In the genomic region with DNA sequence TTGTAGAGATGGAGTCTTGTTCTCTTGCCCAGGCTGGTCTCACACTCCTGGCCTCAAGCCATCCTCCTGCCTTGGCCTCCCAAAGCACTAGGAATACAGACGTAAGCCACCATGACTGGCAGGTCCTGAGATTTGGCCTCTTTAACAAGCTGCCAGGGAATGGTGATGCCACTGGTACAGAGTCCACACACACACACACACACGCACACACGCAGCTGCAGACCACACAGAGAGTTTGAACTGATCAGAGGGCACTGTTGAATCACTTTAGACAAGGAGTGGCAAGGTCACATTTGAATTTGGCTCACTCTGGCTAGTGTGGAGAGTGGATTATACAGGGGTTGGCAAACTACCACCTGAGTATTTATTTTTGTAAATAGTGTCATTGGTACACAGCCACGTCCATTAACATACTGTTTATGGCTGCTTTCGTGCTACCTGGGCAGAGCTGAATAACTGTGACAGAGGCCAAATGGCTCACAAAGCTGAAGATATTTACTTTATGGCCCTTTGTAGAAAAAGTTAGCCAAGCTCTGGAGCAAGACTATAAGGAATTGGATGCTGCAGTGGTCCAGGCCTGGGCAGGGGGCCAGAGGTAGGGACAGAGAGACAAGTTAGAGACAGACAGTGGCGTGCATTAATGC, we compare ENCODE assay signal across 1 cellular context.
TF ChIP-seq lines count a peak whose summit lies in the region.

No MANE protein-coding gene starts in this region.

TF ChIP-seq in HepG2, 621 proteins besides CTCF, POLR2A, EP300 and RAD21 (continued from another document and continues in another):
- no peak for TF ChIP-seq ZNF709 (CRISPR knock-in tag; IDR thresholded peaks at IDR 0.05)
- TF ChIP-seq PHF8 (CRISPR knock-in tag; IDR thresholded peaks at IDR 0.05): no peak
- TF ChIP-seq, protein P1, sequence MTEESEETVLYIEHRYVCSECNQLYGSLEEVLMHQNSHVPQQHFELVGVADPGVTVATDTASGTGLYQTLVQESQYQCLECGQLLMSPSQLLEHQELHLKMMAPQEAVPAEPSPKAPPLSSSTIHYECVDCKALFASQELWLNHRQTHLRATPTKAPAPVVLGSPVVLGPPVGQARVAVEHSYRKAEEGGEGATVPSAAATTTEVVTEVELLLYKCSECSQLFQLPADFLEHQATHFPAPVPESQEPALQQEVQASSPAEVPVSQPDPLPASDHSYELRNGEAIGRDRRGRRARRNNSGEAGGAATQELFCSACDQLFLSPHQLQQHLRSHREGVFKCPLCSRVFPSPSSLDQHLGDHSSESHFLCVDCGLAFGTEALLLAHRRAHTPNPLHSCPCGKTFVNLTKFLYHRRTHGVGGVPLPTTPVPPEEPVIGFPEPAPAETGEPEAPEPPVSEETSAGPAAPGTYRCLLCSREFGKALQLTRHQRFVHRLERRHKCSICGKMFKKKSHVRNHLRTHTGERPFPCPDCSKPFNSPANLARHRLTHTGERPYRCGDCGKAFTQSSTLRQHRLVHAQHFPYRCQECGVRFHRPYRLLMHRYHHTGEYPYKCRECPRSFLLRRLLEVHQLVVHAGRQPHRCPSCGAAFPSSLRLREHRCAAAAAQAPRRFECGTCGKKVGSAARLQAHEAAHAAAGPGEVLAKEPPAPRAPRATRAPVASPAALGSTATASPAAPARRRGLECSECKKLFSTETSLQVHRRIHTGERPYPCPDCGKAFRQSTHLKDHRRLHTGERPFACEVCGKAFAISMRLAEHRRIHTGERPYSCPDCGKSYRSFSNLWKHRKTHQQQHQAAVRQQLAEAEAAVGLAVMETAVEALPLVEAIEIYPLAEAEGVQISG (CRISPR knock-in tag; IDR thresholded peaks at IDR 0.05): 0 out of 2 replicates have a peak, but pooled peaks have one; percentile 16
- TF ChIP-seq, protein P2, sequence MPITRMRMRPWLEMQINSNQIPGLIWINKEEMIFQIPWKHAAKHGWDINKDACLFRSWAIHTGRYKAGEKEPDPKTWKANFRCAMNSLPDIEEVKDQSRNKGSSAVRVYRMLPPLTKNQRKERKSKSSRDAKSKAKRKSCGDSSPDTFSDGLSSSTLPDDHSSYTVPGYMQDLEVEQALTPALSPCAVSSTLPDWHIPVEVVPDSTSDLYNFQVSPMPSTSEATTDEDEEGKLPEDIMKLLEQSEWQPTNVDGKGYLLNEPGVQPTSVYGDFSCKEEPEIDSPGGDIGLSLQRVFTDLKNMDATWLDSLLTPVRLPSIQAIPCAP (CRISPR knock-in tag; IDR thresholded peaks at IDR 0.05; ENCODE audit: low read depth): no peak
- TF ChIP-seq U2AF2 (IDR thresholded peaks at IDR 0.05; ENCODE audit: low read depth, low read length): no peak
- no peak for TF ChIP-seq ZFP36L1 (CRISPR knock-in tag; IDR thresholded peaks at IDR 0.05)
- TF ChIP-seq AGO2 (optimal IDR thresholded peaks at IDR 0.05; ENCODE audit: low read depth, low read length): no peak
- TF ChIP-seq ZC3H4 (CRISPR knock-in tag; IDR thresholded peaks at IDR 0.05; ENCODE audit: borderline replicate concordance): no peak
- TF ChIP-seq HOXA7 (CRISPR knock-in tag; IDR thresholded peaks at IDR 0.05): peak; percentile 74; the same call in 1 of the 2 replicates
- TF ChIP-seq, protein P3, sequence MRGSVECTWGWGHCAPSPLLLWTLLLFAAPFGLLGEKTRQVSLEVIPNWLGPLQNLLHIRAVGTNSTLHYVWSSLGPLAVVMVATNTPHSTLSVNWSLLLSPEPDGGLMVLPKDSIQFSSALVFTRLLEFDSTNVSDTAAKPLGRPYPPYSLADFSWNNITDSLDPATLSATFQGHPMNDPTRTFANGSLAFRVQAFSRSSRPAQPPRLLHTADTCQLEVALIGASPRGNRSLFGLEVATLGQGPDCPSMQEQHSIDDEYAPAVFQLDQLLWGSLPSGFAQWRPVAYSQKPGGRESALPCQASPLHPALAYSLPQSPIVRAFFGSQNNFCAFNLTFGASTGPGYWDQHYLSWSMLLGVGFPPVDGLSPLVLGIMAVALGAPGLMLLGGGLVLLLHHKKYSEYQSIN (CRISPR knock-in tag; IDR thresholded peaks at IDR 0.05; ENCODE audit: borderline replicate concordance): no peak
- TF ChIP-seq ZNF446 (CRISPR knock-in tag; IDR thresholded peaks at IDR 0.05): no peak
- TF ChIP-seq, protein P4, sequence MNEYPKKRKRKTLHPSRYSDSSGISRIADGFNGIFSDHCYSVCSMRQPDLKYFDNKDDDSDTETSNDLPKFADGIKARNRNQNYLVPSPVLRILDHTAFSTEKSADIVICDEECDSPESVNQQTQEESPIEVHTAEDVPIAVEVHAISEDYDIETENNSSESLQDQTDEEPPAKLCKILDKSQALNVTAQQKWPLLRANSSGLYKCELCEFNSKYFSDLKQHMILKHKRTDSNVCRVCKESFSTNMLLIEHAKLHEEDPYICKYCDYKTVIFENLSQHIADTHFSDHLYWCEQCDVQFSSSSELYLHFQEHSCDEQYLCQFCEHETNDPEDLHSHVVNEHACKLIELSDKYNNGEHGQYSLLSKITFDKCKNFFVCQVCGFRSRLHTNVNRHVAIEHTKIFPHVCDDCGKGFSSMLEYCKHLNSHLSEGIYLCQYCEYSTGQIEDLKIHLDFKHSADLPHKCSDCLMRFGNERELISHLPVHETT (CRISPR knock-in tag; conservative IDR thresholded peaks at IDR 0.05): no peak
- no peak for TF ChIP-seq TMF1 (CRISPR knock-in tag; IDR thresholded peaks at IDR 0.05; ENCODE audit: low read depth)
- TF ChIP-seq ZNF343 (CRISPR knock-in tag; IDR thresholded peaks at IDR 0.05): no peak
- TF ChIP-seq ZNF724P (CRISPR knock-in tag; IDR thresholded peaks at IDR 0.05; ENCODE audit: borderline replicate concordance): no peak
- peak; percentile 62; the same call in 1 of the 2 replicates for TF ChIP-seq ZNF547 (CRISPR knock-in tag; IDR thresholded peaks at IDR 0.05)
- TF ChIP-seq HOXD1 (CRISPR knock-in tag; IDR thresholded peaks at IDR 0.05): no peak
- no peak for TF ChIP-seq REXO4 (CRISPR knock-in tag; IDR thresholded peaks at IDR 0.05; ENCODE audit: borderline replicate concordance)
- TF ChIP-seq, protein P5, sequence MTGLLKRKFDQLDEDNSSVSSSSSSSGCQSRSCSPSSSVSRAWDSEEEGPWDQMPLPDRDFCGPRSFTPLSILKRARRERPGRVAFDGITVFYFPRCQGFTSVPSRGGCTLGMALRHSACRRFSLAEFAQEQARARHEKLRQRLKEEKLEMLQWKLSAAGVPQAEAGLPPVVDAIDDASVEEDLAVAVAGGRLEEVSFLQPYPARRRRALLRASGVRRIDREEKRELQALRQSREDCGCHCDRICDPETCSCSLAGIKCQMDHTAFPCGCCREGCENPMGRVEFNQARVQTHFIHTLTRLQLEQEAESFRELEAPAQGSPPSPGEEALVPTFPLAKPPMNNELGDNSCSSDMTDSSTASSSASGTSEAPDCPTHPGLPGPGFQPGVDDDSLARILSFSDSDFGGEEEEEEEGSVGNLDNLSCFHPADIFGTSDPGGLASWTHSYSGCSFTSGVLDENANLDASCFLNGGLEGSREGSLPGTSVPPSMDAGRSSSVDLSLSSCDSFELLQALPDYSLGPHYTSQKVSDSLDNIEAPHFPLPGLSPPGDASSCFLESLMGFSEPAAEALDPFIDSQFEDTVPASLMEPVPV (CRISPR knock-in tag; IDR thresholded peaks at IDR 0.05): no peak
- 0 out of 2 replicates have a peak, but pooled peaks have one; percentile 44 for TF ChIP-seq ZNF605 (CRISPR knock-in tag; IDR thresholded peaks at IDR 0.05)
- TF ChIP-seq, protein P6, sequence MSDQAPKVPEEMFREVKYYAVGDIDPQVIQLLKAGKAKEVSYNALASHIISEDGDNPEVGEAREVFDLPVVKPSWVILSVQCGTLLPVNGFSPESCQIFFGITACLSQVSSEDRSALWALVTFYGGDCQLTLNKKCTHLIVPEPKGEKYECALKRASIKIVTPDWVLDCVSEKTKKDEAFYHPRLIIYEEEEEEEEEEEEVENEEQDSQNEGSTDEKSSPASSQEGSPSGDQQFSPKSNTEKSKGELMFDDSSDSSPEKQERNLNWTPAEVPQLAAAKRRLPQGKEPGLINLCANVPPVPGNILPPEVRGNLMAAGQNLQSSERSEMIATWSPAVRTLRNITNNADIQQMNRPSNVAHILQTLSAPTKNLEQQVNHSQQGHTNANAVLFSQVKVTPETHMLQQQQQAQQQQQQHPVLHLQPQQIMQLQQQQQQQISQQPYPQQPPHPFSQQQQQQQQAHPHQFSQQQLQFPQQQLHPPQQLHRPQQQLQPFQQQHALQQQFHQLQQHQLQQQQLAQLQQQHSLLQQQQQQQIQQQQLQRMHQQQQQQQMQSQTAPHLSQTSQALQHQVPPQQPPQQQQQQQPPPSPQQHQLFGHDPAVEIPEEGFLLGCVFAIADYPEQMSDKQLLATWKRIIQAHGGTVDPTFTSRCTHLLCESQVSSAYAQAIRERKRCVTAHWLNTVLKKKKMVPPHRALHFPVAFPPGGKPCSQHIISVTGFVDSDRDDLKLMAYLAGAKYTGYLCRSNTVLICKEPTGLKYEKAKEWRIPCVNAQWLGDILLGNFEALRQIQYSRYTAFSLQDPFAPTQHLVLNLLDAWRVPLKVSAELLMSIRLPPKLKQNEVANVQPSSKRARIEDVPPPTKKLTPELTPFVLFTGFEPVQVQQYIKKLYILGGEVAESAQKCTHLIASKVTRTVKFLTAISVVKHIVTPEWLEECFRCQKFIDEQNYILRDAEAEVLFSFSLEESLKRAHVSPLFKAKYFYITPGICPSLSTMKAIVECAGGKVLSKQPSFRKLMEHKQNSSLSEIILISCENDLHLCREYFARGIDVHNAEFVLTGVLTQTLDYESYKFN (CRISPR knock-in tag; conservative IDR thresholded peaks at IDR 0.05): peak; percentile 79
- no peak for TF ChIP-seq HNRNPUL1 (IDR thresholded peaks at IDR 0.05; ENCODE audit: low read depth, low read length)
- no peak for TF ChIP-seq ZNF577 (CRISPR knock-in tag; IDR thresholded peaks at IDR 0.05; ENCODE audit: borderline replicate concordance, low read depth)
- no peak for TF ChIP-seq ZNF672 (CRISPR knock-in tag; IDR thresholded peaks at IDR 0.05)
- TF ChIP-seq RFXAP (CRISPR knock-in tag; IDR thresholded peaks at IDR 0.05; ENCODE audit: borderline replicate concordance): no peak
- TF ChIP-seq ZNF10 (CRISPR knock-in tag; IDR thresholded peaks at IDR 0.05; ENCODE audit: borderline replicate concordance, low read depth): no peak
- no peak for TF ChIP-seq ZFYVE20 (CRISPR knock-in tag; IDR thresholded peaks at IDR 0.05; ENCODE audit: borderline replicate concordance, low read depth)
- no peak for TF ChIP-seq ZNF264 (CRISPR knock-in tag; IDR thresholded peaks at IDR 0.05)
- no peak for TF ChIP-seq TAF15 (IDR thresholded peaks at IDR 0.05; ENCODE audit: low read depth, low read length, poor library complexity, severe bottlenecking)
- no peak for TF ChIP-seq KDM2A (CRISPR knock-in tag; IDR thresholded peaks at IDR 0.05; ENCODE audit: borderline replicate concordance, low read depth)
- TF ChIP-seq DR1 (CRISPR knock-in tag; IDR thresholded peaks at IDR 0.05): no peak
- no peak for TF ChIP-seq PLRG1 (conservative IDR thresholded peaks at IDR 0.05)
- TF ChIP-seq MEIS1 (CRISPR knock-in tag; IDR thresholded peaks at IDR 0.05; ENCODE audit: borderline replicate concordance): no peak
- TF ChIP-seq, protein P7, sequence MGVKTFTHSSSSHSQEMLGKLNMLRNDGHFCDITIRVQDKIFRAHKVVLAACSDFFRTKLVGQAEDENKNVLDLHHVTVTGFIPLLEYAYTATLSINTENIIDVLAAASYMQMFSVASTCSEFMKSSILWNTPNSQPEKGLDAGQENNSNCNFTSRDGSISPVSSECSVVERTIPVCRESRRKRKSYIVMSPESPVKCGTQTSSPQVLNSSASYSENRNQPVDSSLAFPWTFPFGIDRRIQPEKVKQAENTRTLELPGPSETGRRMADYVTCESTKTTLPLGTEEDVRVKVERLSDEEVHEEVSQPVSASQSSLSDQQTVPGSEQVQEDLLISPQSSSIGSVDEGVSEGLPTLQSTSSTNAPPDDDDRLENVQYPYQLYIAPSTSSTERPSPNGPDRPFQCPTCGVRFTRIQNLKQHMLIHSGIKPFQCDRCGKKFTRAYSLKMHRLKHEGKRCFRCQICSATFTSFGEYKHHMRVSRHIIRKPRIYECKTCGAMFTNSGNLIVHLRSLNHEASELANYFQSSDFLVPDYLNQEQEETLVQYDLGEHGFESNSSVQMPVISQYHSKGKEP (CRISPR knock-in tag; IDR thresholded peaks at IDR 0.05): no peak
- no peak for TF ChIP-seq ISL2 (CRISPR knock-in tag; IDR thresholded peaks at IDR 0.05)
- TF ChIP-seq TSC22D2 (CRISPR knock-in tag; IDR thresholded peaks at IDR 0.05; ENCODE audit: borderline replicate concordance): no peak
- TF ChIP-seq ZKSCAN8 (CRISPR knock-in tag; IDR thresholded peaks at IDR 0.05; ENCODE audit: borderline replicate concordance): no peak
- no peak for TF ChIP-seq MAZ (IDR thresholded peaks at IDR 0.05; ENCODE audit: borderline replicate concordance, low read depth, low read length)
- TF ChIP-seq MAZ (CRISPR knock-in tag; IDR thresholded peaks at IDR 0.05; ENCODE audit: low read depth): no peak
- TF ChIP-seq, protein P8, sequence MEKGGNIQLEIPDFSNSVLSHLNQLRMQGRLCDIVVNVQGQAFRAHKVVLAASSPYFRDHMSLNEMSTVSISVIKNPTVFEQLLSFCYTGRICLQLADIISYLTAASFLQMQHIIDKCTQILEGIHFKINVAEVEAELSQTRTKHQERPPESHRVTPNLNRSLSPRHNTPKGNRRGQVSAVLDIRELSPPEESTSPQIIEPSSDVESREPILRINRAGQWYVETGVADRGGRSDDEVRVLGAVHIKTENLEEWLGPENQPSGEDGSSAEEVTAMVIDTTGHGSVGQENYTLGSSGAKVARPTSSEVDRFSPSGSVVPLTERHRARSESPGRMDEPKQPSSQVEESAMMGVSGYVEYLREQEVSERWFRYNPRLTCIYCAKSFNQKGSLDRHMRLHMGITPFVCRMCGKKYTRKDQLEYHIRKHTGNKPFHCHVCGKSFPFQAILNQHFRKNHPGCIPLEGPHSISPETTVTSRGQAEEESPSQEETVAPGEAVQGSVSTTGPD (CRISPR knock-in tag; IDR thresholded peaks at IDR 0.05): peak; percentile 98
- TF ChIP-seq TGIF2 (CRISPR knock-in tag; IDR thresholded peaks at IDR 0.05): 0 out of 2 replicates have a peak, but pooled peaks have one; percentile 28
- TF ChIP-seq ZSCAN31 (CRISPR knock-in tag; IDR thresholded peaks at IDR 0.05; ENCODE audit: low read depth): peak; percentile 51; the same call in 1 of the 2 replicates
- no peak for TF ChIP-seq ARHGAP35 (CRISPR knock-in tag; IDR thresholded peaks at IDR 0.05; ENCODE audit: borderline replicate concordance)
- no peak for TF ChIP-seq TOE1 (CRISPR knock-in tag; IDR thresholded peaks at IDR 0.05)
- TF ChIP-seq DNMT1 (CRISPR knock-in tag; IDR thresholded peaks at IDR 0.05): no peak
- TF ChIP-seq, protein P9, sequence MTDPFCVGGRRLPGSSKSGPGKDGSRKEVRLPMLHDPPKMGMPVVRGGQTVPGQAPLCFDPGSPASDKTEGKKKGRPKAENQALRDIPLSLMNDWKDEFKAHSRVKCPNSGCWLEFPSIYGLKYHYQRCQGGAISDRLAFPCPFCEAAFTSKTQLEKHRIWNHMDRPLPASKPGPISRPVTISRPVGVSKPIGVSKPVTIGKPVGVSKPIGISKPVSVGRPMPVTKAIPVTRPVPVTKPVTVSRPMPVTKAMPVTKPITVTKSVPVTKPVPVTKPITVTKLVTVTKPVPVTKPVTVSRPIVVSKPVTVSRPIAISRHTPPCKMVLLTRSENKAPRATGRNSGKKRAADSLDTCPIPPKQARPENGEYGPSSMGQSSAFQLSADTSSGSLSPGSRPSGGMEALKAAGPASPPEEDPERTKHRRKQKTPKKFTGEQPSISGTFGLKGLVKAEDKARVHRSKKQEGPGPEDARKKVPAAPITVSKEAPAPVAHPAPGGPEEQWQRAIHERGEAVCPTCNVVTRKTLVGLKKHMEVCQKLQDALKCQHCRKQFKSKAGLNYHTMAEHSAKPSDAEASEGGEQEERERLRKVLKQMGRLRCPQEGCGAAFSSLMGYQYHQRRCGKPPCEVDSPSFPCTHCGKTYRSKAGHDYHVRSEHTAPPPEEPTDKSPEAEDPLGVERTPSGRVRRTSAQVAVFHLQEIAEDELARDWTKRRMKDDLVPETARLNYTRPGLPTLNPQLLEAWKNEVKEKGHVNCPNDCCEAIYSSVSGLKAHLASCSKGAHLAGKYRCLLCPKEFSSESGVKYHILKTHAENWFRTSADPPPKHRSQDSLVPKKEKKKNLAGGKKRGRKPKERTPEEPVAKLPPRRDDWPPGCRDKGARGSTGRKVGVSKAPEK (CRISPR knock-in tag; IDR thresholded peaks at IDR 0.05; ENCODE audit: borderline replicate concordance): no peak; the same call in 1 of the 2 replicates
- TF ChIP-seq HNRNPH1 (optimal IDR thresholded peaks at IDR 0.05; ENCODE audit: low read depth, low read length): no peak
